ENCODE assay signal across 19 cellular contexts in the genomic region with DNA sequence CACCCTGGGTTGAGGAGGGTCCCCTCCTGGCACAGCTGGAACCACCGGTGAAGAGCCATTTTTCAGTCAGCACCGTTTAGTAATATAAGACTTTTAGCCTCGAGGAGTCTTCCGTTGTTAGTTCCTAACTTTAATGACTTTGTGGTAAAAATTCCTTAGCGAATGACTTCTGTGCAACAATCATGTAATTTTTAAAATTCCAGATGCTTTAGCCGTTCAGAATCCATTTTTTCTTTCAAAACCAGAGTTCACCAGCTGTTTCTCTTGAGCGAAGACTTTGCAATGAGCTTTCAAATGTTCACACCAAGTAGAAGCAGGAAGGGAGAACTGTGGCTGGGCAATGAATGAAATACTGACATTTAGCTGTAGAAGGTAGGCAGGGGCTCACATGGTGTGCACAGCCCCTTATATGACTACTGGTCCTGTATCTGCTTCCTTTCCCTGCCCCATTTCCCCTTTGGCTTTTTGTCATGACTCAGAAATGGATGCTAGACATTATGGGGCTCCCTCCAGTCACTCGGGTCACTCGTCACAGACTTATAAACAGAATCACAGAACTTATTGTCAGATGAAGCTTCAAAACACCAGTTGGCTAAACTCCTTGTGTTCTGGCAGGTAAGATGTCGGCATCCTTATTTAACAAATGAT. TPM values are rescaled to one million over a fixed set of nuclear protein-coding genes. Genes with fewer than 3 reads are reported as not detected.
DNase-seq lines count a peak whose midpoint lies in the region; ATAC-seq and TF ChIP-seq lines count a peak whose summit lies in the region.
"Had no signal": no experiment of that assay in that cellular context is flagged by ENCODE, and none has a peak within 500 bp of the region (broad histone marks: within the 10 kb centered on the region; RNA-seq: fewer than 3 reads in every experiment).

No MANE protein-coding gene starts in this region.

- peaks cover 0 to 2% of the 10 kb centered on the region in 2 donors for H3K27me3 Mint-ChIP-seq in natural killer cell treated with Interleukin-12 subunit alpha and Interleukin-12 subunit beta and Interleukin-15 and Interleukin-18, amount 100 ng/mL, for 72 hours
- H3K27me3 Mint-ChIP-seq: memory B cell had no signal

- H3K4me1 Mint-ChIP-seq in natural killer cell treated with Interleukin-12 subunit alpha and Interleukin-12 subunit beta and Interleukin-15 and Interleukin-18, amount 100 ng/mL, for 72 hours (ENCODE audit: low read depth in 2 of 2), result peaks cover 18 to 23% of the 10 kb centered on the region in 2 donors

- TF ChIP-seq CTCF in AG04449 (IDR thresholded peaks at IDR 0.05; ENCODE audit: insufficient read depth, low read length, missing control alignments) (no peak), foreskin fibroblast (IDR thresholded peaks at IDR 0.05; ENCODE audit: low read depth, low read length) (no peak)

- no peaks in the 10 kb centered on the region for H3K9me3 Mint-ChIP-seq in natural killer cell treated with Interleukin-12 subunit alpha and Interleukin-12 subunit beta and Interleukin-15 and Interleukin-18, amount 100 ng/mL, for 72 hours
- H3K9me3 Mint-ChIP-seq: memory B cell had no signal

- no peaks in the 10 kb centered on the region for H3K9me3 ChIP-seq in SJCRH30 (replicated peaks)
- H3K9me3 ChIP-seq: heart left ventricle, right atrium auricular region, vagina had no signal

- H3K4me3 Mint-ChIP-seq in natural killer cell treated with Interleukin-12 subunit alpha and Interleukin-12 subunit beta and Interleukin-15 and Interleukin-18, amount 100 ng/mL, for 72 hours, result no peak overlapping the region
- H3K4me3 Mint-ChIP-seq: memory B cell had no signal

- CTCF ChIA-PET in AG04449 (lab: Yijun Ruan, JAX), result interaction anchor here (0.8 kb wide), 1 partner anchor 271 kb away, joined by 3 read pairs; no protein-coding TSS in a partner anchor

- peak; percentile 59 for DNase-seq in AG04449 (ENCODE audit: low read depth, low spot score)
- DNase-seq in EH (ENCODE audit: low read depth), result peak; percentile 90
- peak; percentile 18 to 35 for DNase-seq in SJCRH30
- peak; percentile 52 to 75 for DNase-seq in foreskin fibroblast
- no peak for DNase-seq in natural killer cell treated with Interleukin-12 subunit alpha and Interleukin-12 subunit beta and Interleukin-15 and Interleukin-18, amount 100 ng/mL, for 72 hours (ENCODE audit: low spot score)
- DNase-seq in activated T-cell treated with anti-CD3 and anti-CD28 coated beads for 4 hours, result no peak
- no peak for DNase-seq in activated gamma-delta T cell (lab: John Stamatoyannopoulos, UW)
- DNase-seq: activated CD4-positive, alpha-beta T cell treated with anti-CD3 and anti-CD28 coated beads for 1 hour; activated CD8-positive, alpha-beta memory T cell treated with anti-CD3 and anti-CD28 coated beads, Interleukin-2, amount 50 U/mL, for 4 hours; brain microvascular endothelial cell; heart left ventricle; islet precursor cell; NCI-H1092; OCI-M1 had no signal

- peak overlapping the region; percentile 28; the same call in 1 of the 2 replicates for H3K27ac ChIP-seq in SJCRH30
- H3K27ac ChIP-seq: brain microvascular endothelial cell, right atrium auricular region, vagina had no signal

- H3K36me3 Mint-ChIP-seq in natural killer cell treated with Interleukin-12 subunit alpha and Interleukin-12 subunit beta and Interleukin-15 and Interleukin-18, amount 100 ng/mL, for 72 hours, result no peaks in the 10 kb centered on the region
- H3K36me3 Mint-ChIP-seq: memory B cell had no signal

- POLR2A ChIA-PET in AG04449 (lab: Yijun Ruan, JAX), result interaction anchor here (0.6 kb wide), 1 partner anchor 45 kb away, joined by 5 read pairs; no protein-coding TSS in a partner anchor

- no peak for ATAC-seq in natural killer cell treated with Interleukin-12 subunit alpha and Interleukin-12 subunit beta and Interleukin-15 and Interleukin-18, amount 100 ng/mL, for 72 hours
- no peak for ATAC-seq in GM18520 (IDR thresholded peaks at IDR 0.05; ENCODE audit: unreplicated experiment)
- ATAC-seq: heart left ventricle, K562 had no signal

- H3K4me1 ChIP-seq in SJCRH30, result peaks cover 27% of the 10 kb centered on the region

- no peak overlapping the region for H3K27ac Mint-ChIP-seq in natural killer cell treated with Interleukin-12 subunit alpha and Interleukin-12 subunit beta and Interleukin-15 and Interleukin-18, amount 100 ng/mL, for 72 hours
- H3K27ac Mint-ChIP-seq: memory B cell had no signal

- no peak overlapping the region for H3K4me3 ChIP-seq in AG04449 (ENCODE audit: low read depth, low read length)
- H3K4me3 ChIP-seq in SJCRH30, result peak overlapping the region; percentile 13
- no peak overlapping the region for H3K4me3 ChIP-seq in foreskin fibroblast (ENCODE audit: low read depth in 1 of 2, low read length in 2 of 2)
- H3K4me3 ChIP-seq: heart left ventricle, K562, right atrium auricular region, vagina had no signal

- no peaks in the 10 kb centered on the region for H3K36me3 ChIP-seq in SJCRH30
- H3K36me3 ChIP-seq: brain microvascular endothelial cell, heart left ventricle, right atrium auricular region, vagina had no signal

- no peaks in the 10 kb centered on the region for H3K27me3 ChIP-seq in SJCRH30
- H3K27me3 ChIP-seq: brain microvascular endothelial cell, heart left ventricle, right atrium auricular region, vagina had no signal

RNA-seq across cellular contexts. Expression of a gene that starts 4.1 kb away (rescaled TPM):
- 4.1 and 5.3 TPM in 2 replicates for total RNA-seq in SJCRH30 (2014; rRNA removed; shearing (Covaris generic))
- 1 to 10 TPM; 4.0 to 8.8 TPM for total RNA-seq in natural killer cell treated with Interleukin-12 subunit alpha and Interleukin-12 subunit beta and Interleukin-15 and Interleukin-18, amount 100 ng/mL, for 72 hours

Comparison
In these comparisons a context has a peak if more than half of its experiments do, and no peak if none do; other contexts are left out.
1. DNase-seq: peak in AG04449 (single experiment), EH (single experiment), SJCRH30 (2 of 2) and foreskin fibroblast (2 of 2); none in natural killer cell treated with Interleukin-12 subunit alpha and Interleukin-12 subunit beta and Interleukin-15 and Interleukin-18, amount 100 ng/mL, for 72 hours (single experiment), activated T-cell treated with anti-CD3 and anti-CD28 coated beads for 4 hours (single experiment) and activated gamma-delta T cell (single experiment).